37 cellular contexts compared by ENCODE assay signal in the genomic region with DNA sequence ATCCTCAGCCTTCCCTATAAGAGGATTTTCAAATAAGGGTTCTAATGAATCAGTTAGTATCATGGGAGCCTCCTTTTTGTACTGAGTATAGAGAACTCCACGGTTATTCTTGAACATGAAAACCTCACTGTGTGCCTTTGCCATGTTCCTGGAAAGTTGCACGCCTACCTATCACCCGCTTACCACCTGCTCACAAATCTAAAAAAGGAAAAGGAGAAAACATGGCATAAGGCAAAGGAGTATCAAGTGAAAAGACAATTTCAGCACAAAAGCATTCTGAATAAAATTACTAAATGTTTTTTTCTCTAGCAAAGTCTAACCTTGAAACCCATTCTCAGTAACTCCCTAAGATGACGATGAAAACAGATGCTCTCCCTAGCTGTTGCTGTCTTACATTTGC.
A peak's percentile ranks its signal among the peaks of the same experiment; 100 is the strongest.
DNase-seq lines count a peak whose midpoint lies in the region; ATAC-seq, FAIRE-seq and TF ChIP-seq lines count a peak whose summit lies in the region.
"Had no signal": no experiment of that assay in that cellular context is flagged by ENCODE, and none has a peak within 500 bp of the region (broad histone marks: within the 10 kb centered on the region; RNA-seq: fewer than 3 reads in every experiment).

No MANE protein-coding gene starts in this region.

- no peaks in the 10 kb centered on the region for H3K4me1 Mint-ChIP-seq in activated CD4-positive, alpha-beta T cell treated with anti-CD3 and anti-CD28 coated beads, Interleukin-2, amount 10 ng/mL, durations not matched to agents 24 days and 14 days
- H3K4me1 Mint-ChIP-seq: B cell; CD14-positive monocyte; CD4-positive, alpha-beta memory T cell; CD4-positive, CD25-positive, alpha-beta regulatory T cell; CD8-positive, alpha-beta memory T cell had no signal

- H3K4me1 ChIP-seq in pancreas: no peaks in the 10 kb centered on the region
- H3K4me1 ChIP-seq: A549, BE2C, Caco-2 had no signal

- no peaks in the 10 kb centered on the region for H3K27me3 Mint-ChIP-seq in activated CD4-positive, alpha-beta T cell treated with anti-CD3 and anti-CD28 coated beads, Interleukin-2, amount 10 ng/mL, durations not matched to agents 24 days and 14 days
- H3K27me3 Mint-ChIP-seq: B cell; CD4-positive, alpha-beta memory T cell; CD4-positive, alpha-beta T cell; CD4-positive, CD25-positive, alpha-beta regulatory T cell; CD8-positive, alpha-beta memory T cell had no signal

- no peaks in the 10 kb centered on the region for H3K9me3 ChIP-seq in pancreas
- H3K9me3 ChIP-seq: BE2C, Caco-2 had no signal

- DNase-seq in Ammon's horn (ENCODE audit: low spot score) (peak; percentile 40), inferior parietal cortex (ENCODE audit: extremely low spot score) (peak; percentile 55), middle frontal gyrus (ENCODE audit: extremely low spot score, low spot score) (peak; percentile 32), superior temporal gyrus (ENCODE audit: extremely low spot score) (peak; percentile 61), pancreas (no peak)
- no peak for DNase-seq in activated CD4-positive, alpha-beta T cell treated with anti-CD3 and anti-CD28 coated beads, Interleukin-2, amount 10 ng/mL, durations not matched to agents 24 days and 14 days
- DNase-seq: 8988T; ACHN; AML-193; BE2C; C1 segment of cervical spinal cord; Caco-2; Calu3; CD4-positive, alpha-beta memory T cell; CD4-positive, alpha-beta T cell; CD4-positive, CD25-positive, alpha-beta regulatory T cell; CD8-positive, alpha-beta memory T cell; CD8-positive, alpha-beta T cell; COR-L47; DMS 273 treated with DMSO at 0.1 percent for 48 hours; DMS153; DMS53; DMS79; DMS79 treated with DMSO at 0.1 percent for 48 hours; DND-41; EL had no signal

- H3K9me3 Mint-ChIP-seq in activated CD4-positive, alpha-beta T cell treated with anti-CD3 and anti-CD28 coated beads, Interleukin-2, amount 10 ng/mL, durations not matched to agents 24 days and 14 days: peaks cover 3% of the 10 kb centered on the region

- no peak overlapping the region for H3K27ac ChIP-seq in pancreas
- H3K27ac ChIP-seq: 22Rv1; A549; BLaER1; BLaER1 treated with 17β-estradiol and CSF1 and Interleukin-3, amounts not matched to agents 10 nM and 100 nM; C4-2B had no signal

- no peaks in the 10 kb centered on the region for H3K36me3 ChIP-seq in pancreas
- H3K36me3 ChIP-seq: BE2C; BLaER1; BLaER1 treated with 17β-estradiol and CSF1 and Interleukin-3, amounts not matched to agents 10 nM and 100 nM had no signal

- H3K4me3 ChIP-seq in pancreas: no peak overlapping the region
- H3K4me3 ChIP-seq: A549; BLaER1; BLaER1 treated with 17β-estradiol and CSF1 and Interleukin-3, amounts not matched to agents 10 nM and 100 nM had no signal

- no peak overlapping the region for H3K27ac Mint-ChIP-seq in activated CD4-positive, alpha-beta T cell treated with anti-CD3 and anti-CD28 coated beads, Interleukin-2, amount 10 ng/mL, durations not matched to agents 24 days and 14 days
- H3K27ac Mint-ChIP-seq: B cell; CD14-positive monocyte; CD4-positive, alpha-beta memory T cell; CD4-positive, alpha-beta T cell; CD4-positive, CD25-positive, alpha-beta regulatory T cell; CD8-positive, alpha-beta memory T cell; CD8-positive, alpha-beta T cell had no signal

- no peak for TF ChIP-seq CTCF in pancreas (IDR thresholded peaks at IDR 0.05)

- WGBS in pancreas, 2 donors: 71 to 77% methylated on average over 4 of the region's 4 CpGs

- H3K36me3 Mint-ChIP-seq in activated CD4-positive, alpha-beta T cell treated with anti-CD3 and anti-CD28 coated beads, Interleukin-2, amount 10 ng/mL, durations not matched to agents 24 days and 14 days (ENCODE audit: low read depth): no peaks in the 10 kb centered on the region
- H3K36me3 Mint-ChIP-seq: CD14-positive monocyte; CD4-positive, alpha-beta memory T cell; CD4-positive, CD25-positive, alpha-beta regulatory T cell; CD8-positive, alpha-beta memory T cell; CD8-positive, alpha-beta T cell had no signal

- no peak for FAIRE-seq in pancreas (lab: Jason Lieb, UNC)
- FAIRE-seq: A204.1, A549, D721Med had no signal

- no peaks in the 10 kb centered on the region for H3K27me3 ChIP-seq in pancreas
- H3K27me3 ChIP-seq: BE2C; BLaER1; BLaER1 treated with 17β-estradiol and CSF1 and Interleukin-3, amounts not matched to agents 10 nM and 100 nM had no signal

- intact Hi-C loops in activated CD4-positive, alpha-beta T cell treated with anti-CD3 and anti-CD28 coated beads, Interleukin-2, amount 10 ng/mL, durations not matched to agents 24 days and 14 days (cut with micrococcal nuclease): no loop called here
- intact Hi-C loops in pancreas (cut with DNase I): no loop called here

- H3K4me3 Mint-ChIP-seq in activated CD4-positive, alpha-beta T cell treated with anti-CD3 and anti-CD28 coated beads, Interleukin-2, amount 10 ng/mL, durations not matched to agents 24 days and 14 days: no peak overlapping the region
- H3K4me3 Mint-ChIP-seq: B cell; CD14-positive monocyte; CD4-positive, alpha-beta memory T cell; CD4-positive, alpha-beta T cell; CD4-positive, CD25-positive, alpha-beta regulatory T cell; CD8-positive, alpha-beta memory T cell; CD8-positive, alpha-beta T cell had no signal

- no peak for ATAC-seq in HG03139 (IDR thresholded peaks at IDR 0.05; ENCODE audit: unreplicated experiment)
- ATAC-seq in pancreas: no peak
- no peak for ATAC-seq in GM18861 (IDR thresholded peaks at IDR 0.05; ENCODE audit: unreplicated experiment)
- ATAC-seq: A549; CD8-positive, alpha-beta T cell had no signal

Comparison
In these comparisons a context has a peak if more than half of its experiments do, and no peak if none do; other contexts are left out.
1. DNase-seq: peak in Ammon's horn (single experiment), inferior parietal cortex (single experiment), middle frontal gyrus (single experiment) and superior temporal gyrus (single experiment); none in activated CD4-positive, alpha-beta T cell treated with anti-CD3 and anti-CD28 coated beads, Interleukin-2, amount 10 ng/mL, durations not matched to agents 24 days and 14 days (single experiment) and pancreas (0 of 6).